Comparison of ENCODE assay signal across 14 cellular contexts in the genomic region with DNA sequence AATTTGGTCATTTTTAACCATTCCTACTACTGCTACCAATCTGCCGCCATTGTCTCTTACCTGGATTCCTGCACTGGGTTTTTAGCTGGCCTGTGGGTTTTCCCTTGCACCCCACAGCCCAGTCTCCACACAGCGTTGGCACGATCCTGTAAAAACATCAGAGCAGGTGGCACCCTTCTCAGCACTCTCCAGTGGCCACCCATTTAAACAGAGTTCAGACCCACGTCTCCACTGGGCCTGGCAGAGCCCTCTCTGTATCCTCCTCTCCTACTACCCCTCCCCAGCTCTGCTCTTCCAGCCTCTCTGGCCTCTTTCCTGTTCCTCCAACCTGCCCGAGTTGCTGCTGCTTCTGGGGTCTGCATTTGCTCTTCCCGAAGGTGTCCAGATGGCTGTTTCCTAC.
DNase-seq lines count a peak whose midpoint lies in the region; ATAC-seq and TF ChIP-seq lines count a peak whose summit lies in the region.
"Had no signal": no experiment of that assay in that cellular context is flagged by ENCODE, and none has a peak within 500 bp of the region (broad histone marks: within the 10 kb centered on the region; RNA-seq: fewer than 3 reads in every experiment).

No MANE protein-coding gene starts in this region.

- no peak overlapping the region for H3K4me2 ChIP-seq in mesenchymal stem cell (ENCODE audit: low read length, poor library complexity, severe bottlenecking)
- H3K4me2 ChIP-seq: BLaER1 had no signal

- H3K36me3 ChIP-seq in body of pancreas (replicated peaks in 1 of 2; ENCODE audit: insufficient read depth in 1 of 2, low read depth in 2 of 2) (no peaks in the 10 kb centered on the region), mesenchymal stem cell (ENCODE audit: control insufficient read depth in 1 of 2, insufficient read depth in 2 of 2, low read depth in 1 of 2, low read length in 2 of 2) (no peaks in the 10 kb centered on the region), upper lobe of right lung (no peaks in the 10 kb centered on the region)
- H3K36me3 ChIP-seq: BLaER1 had no signal

- H3K4me3 ChIP-seq in body of pancreas = no peak overlapping the region
- no peak overlapping the region for H3K4me3 ChIP-seq in mesenchymal stem cell (ENCODE audit: insufficient read depth in 1 of 2, low read depth in 1 of 2, low read length in 2 of 2)
- no peak overlapping the region for H3K4me3 ChIP-seq in upper lobe of right lung
- H3K4me3 ChIP-seq: A549, BLaER1 had no signal

- peaks cover 7% of the 10 kb centered on the region for H3K79me1 ChIP-seq in mesenchymal stem cell (replicated peaks; ENCODE audit: low read length, poor library complexity, severe bottlenecking)

- H3K9me3 ChIP-seq in body of pancreas (no peaks in the 10 kb centered on the region), mesenchymal stem cell (ENCODE audit: control insufficient read depth, low read length) (no peaks in the 10 kb centered on the region), upper lobe of right lung (no peaks in the 10 kb centered on the region)

- H3K27me3 ChIP-seq in body of pancreas (no peaks in the 10 kb centered on the region), mesenchymal stem cell (ENCODE audit: control insufficient read depth in 1 of 2, insufficient read depth in 1 of 2, low read length in 2 of 2) (no peaks in the 10 kb centered on the region), upper lobe of right lung (no peaks in the 10 kb centered on the region)
- H3K27me3 ChIP-seq: BLaER1 had no signal

- H3K9ac ChIP-seq in mesenchymal stem cell (ENCODE audit: low read length) = no peak overlapping the region
- H3K9ac ChIP-seq: BLaER1 had no signal

- H2BK15ac ChIP-seq in mesenchymal stem cell (ENCODE audit: low read depth, poor library complexity, severe bottlenecking) = peak overlapping the region; percentile 82

- no peak overlapping the region for H2AK5ac ChIP-seq in mesenchymal stem cell (ENCODE audit: low read length, severe bottlenecking)

- TF ChIP-seq CTCF in body of pancreas (IDR thresholded peaks at IDR 0.05) (no peak), upper lobe of right lung (IDR thresholded peaks at IDR 0.05) (no peak)

- no peak overlapping the region for H3K23ac ChIP-seq in mesenchymal stem cell (ENCODE audit: low read length in 2 of 2)

- TF ChIP-seq POLR2A in body of pancreas (IDR thresholded peaks at IDR 0.05) = no peak

- no peak overlapping the region for H2BK120ac ChIP-seq in mesenchymal stem cell (ENCODE audit: low read depth, low read length)

- DNase-seq in DMS 273 (lab: John Stamatoyannopoulos, UW; ENCODE audit: unreplicated experiment) (peak; percentile 59), DMS 273 treated with DMSO at 0.1 percent for 48 hours (lab: John Stamatoyannopoulos, UW) (no peak), body of pancreas (peak in 1 of 4 donors; percentile 42), mesenchymal stem cell (no peak), upper lobe of right lung (no peak), ACHN (no peak), left ventricle myocardium superior (no peak)
- DNase-seq in stimulated activated CD4-positive, alpha-beta T cell treated with anti-CD3 and anti-CD28 coated beads, Interleukin-4, amount 100 ng/mL, for 24 hours = no peak
- DNase-seq: Calu3; CD4-positive, alpha-beta memory T cell; H9 had no signal

- WGBS in body of pancreas, 2 donors = 56 to 59% methylated on average over 6 of the region's 6 CpGs
- WGBS in mesenchymal stem cell = 94% methylated on average over 6 of the region's 6 CpGs

- no peak overlapping the region for H3K18ac ChIP-seq in mesenchymal stem cell (ENCODE audit: low read depth in 1 of 2, low read length in 2 of 2)

- peak; percentile 25 for ATAC-seq in body of pancreas
- ATAC-seq in upper lobe of right lung = peak; percentile 12
- no peak for ATAC-seq in left ventricle myocardium superior
- ATAC-seq: A549 had no signal

- peak overlapping the region in 1 of 2 experiments; percentile 10 for H3K4ac ChIP-seq in mesenchymal stem cell (ENCODE audit: low read depth in 1 of 2, low read length in 2 of 2)

- H2BK12ac ChIP-seq in mesenchymal stem cell (ENCODE audit: low read length in 2 of 2) = no peak overlapping the region

- intact Hi-C loops in body of pancreas (cut with DNase I) = no loop called here
- intact Hi-C loops in upper lobe of right lung (cut with DNase I) = no loop called here
- intact Hi-C loops in left ventricle myocardium superior (cut with micrococcal nuclease) = no loop called here

- no peak overlapping the region for H3K14ac ChIP-seq in mesenchymal stem cell (ENCODE audit: low read length in 2 of 2)

- no peak overlapping the region for H4K91ac ChIP-seq in mesenchymal stem cell (ENCODE audit: low read length)

- H2BK5ac ChIP-seq in mesenchymal stem cell (ENCODE audit: low read depth, low read length, poor library complexity, severe bottlenecking) = no peak overlapping the region

- peaks cover 48% of the 10 kb centered on the region for H3K4me1 ChIP-seq in body of pancreas
- peaks cover 3% of the 10 kb centered on the region for H3K4me1 ChIP-seq in mesenchymal stem cell (ENCODE audit: control insufficient read depth, insufficient read depth, low read depth, low read length)
- H3K4me1 ChIP-seq in upper lobe of right lung = no peaks in the 10 kb centered on the region
- H3K4me1 ChIP-seq: BLaER1 had no signal

- H4K8ac ChIP-seq in mesenchymal stem cell (ENCODE audit: low read length) = no peak overlapping the region

- H3K27ac ChIP-seq in body of pancreas (peak overlapping the region; percentile 70 to 74 (median 70)), mesenchymal stem cell (ENCODE audit: low read length, poor library complexity, severe bottlenecking) (no peak overlapping the region), upper lobe of right lung (no peak overlapping the region)
- H3K27ac ChIP-seq: 22Rv1, A549, BLaER1 had no signal

- in situ Hi-C loops in ACHN (cut with HindIII; ENCODE audit: low pct_ligation_motif_present, low pct_unique_long_range_greater_than_20kb, low sequenced_read_pairs) = no loop called here

- H2AFZ ChIP-seq in mesenchymal stem cell (ENCODE audit: low read depth, low read length) = no peak overlapping the region

Comparison
In these comparisons a context has a peak if more than half of its experiments do, and no peak if none do; other contexts are left out.
1. H3K27ac ChIP-seq: peak in body of pancreas (4 of 4); none in mesenchymal stem cell (single experiment) and upper lobe of right lung (single experiment).